Comparison of ENCODE assay signal across 8 cellular contexts in the genomic region with DNA sequence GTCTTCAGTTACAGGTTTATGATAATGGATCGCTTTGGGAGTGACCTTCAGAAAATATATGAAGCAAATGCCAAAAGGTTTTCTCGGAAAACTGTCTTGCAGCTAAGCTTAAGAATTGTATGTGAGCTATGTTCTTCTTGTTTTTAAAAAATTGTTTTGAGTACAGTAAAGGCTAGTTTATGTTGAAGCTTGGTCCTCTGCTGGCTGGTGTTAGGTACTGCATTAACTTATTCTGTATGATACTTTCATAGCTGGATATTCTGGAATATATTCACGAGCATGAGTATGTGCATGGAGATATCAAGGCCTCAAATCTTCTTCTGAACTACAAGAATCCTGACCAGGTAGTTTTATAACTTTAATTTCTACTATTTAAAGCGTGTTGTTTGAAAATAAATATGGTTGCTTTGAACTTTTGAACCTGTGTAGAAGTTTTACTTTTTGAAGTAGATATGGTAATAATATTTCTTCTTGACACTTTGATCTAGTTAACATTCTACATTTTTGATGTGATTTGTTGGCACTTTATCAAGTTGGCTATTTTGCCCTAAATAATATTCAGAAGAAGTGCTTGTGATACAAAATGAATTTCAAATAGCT. TPM values are rescaled to one million over a fixed set of nuclear protein-coding genes. Genes with fewer than 3 reads are reported as not detected.
DNase-seq lines count a peak whose midpoint lies in the region; ATAC-seq and TF ChIP-seq lines count a peak whose summit lies in the region.

No MANE protein-coding gene starts in this region.

- H2BK5ac ChIP-seq in neuronal stem cell (ENCODE audit: low read length) = no peak overlapping the region

- no peak overlapping the region for H3K23ac ChIP-seq in neuronal stem cell (ENCODE audit: low read depth, low read length, poor library complexity)

- peak; percentile 1 for DNase-seq in Caki2 (ENCODE audit: low read depth)
- DNase-seq in KG1 (lab: John Stamatoyannopoulos, UW) = peak; percentile 10
- DNase-seq in SW480 (ENCODE audit: low spot score) = peak; percentile 66
- DNase-seq in foreskin fibroblast = peak; percentile 34 to 75
- DNase-seq in spleen = no peak
- DNase-seq in neuronal stem cell (ENCODE audit: low spot score) = no peak

- H3K27me3 ChIP-seq in spleen (replicated peaks in 1 of 7) = no peaks in the 10 kb centered on the region
- H3K27me3 ChIP-seq in neuronal stem cell (ENCODE audit: control insufficient read depth in 3 of 3, insufficient read depth in 3 of 3, low read depth in 1 of 3, low read length in 3 of 3) = no peaks in the 10 kb centered on the region

- H3K14ac ChIP-seq in neuronal stem cell (ENCODE audit: low read length) = no peak overlapping the region

- H3K4me3 ChIP-seq in foreskin fibroblast (ENCODE audit: low read depth in 1 of 2, low read length in 2 of 2) = no peak overlapping the region
- H3K4me3 ChIP-seq in spleen = no peak overlapping the region
- H3K4me3 ChIP-seq in neuronal stem cell (ENCODE audit: low read length in 2 of 2) = no peak overlapping the region

- no peak for TF ChIP-seq POLR2A in spleen (IDR thresholded peaks at IDR 0.05)

- H3K4me2 ChIP-seq in neuronal stem cell (ENCODE audit: insufficient read depth, low read length, poor library complexity, severe bottlenecking) = no peak overlapping the region

- TF ChIP-seq CTCF in foreskin fibroblast (IDR thresholded peaks at IDR 0.05; ENCODE audit: low read depth, low read length) (peak; percentile 66), spleen (IDR thresholded peaks at IDR 0.05 in 8 of 11, conservative IDR thresholded peaks at IDR 0.05 in 3 of 11) (peak; percentile 14 to 71 (median 60))

- H2BK120ac ChIP-seq in neuronal stem cell (ENCODE audit: low read depth, low read length) = no peak overlapping the region

- H3K36me3 ChIP-seq in spleen (peaks cover 0 to 67% (median 12%) of the 10 kb centered on the region in 6 donors), neuronal stem cell (replicated peaks in 1 of 2; ENCODE audit: control insufficient read depth in 2 of 2, insufficient read depth in 2 of 2, low read length in 2 of 2) (peaks cover 10 to 94% of the 10 kb centered on the region in 2 donors)

- H3K18ac ChIP-seq in neuronal stem cell (ENCODE audit: low read length) = no peak overlapping the region

- no peak overlapping the region for H2BK12ac ChIP-seq in neuronal stem cell (ENCODE audit: low read length)

- no peak overlapping the region for H2BK15ac ChIP-seq in neuronal stem cell (ENCODE audit: low read length)

- H4K8ac ChIP-seq in neuronal stem cell (ENCODE audit: low read depth, low read length) = no peak overlapping the region

- 68 to 73% (median 73%) methylated on average over 4 of the region's 4 CpGs for WGBS in spleen, 5 donors
- WGBS in neuronal stem cell (ENCODE audit: extremely low coverage in 2 of 2, insufficient read length in 2 of 2, insufficient replicate concordance in 1 of 2), 2 donors = no CpG with 5 or more reads among the region's 4 CpGs

- ATAC-seq in GM18867 (IDR thresholded peaks at IDR 0.05; ENCODE audit: unreplicated experiment) (peak; percentile 58), HG03469 (IDR thresholded peaks at IDR 0.05; ENCODE audit: unreplicated experiment) (no peak)

- H3K79me1 ChIP-seq in neuronal stem cell (ENCODE audit: low read depth, low read length) = no peaks in the 10 kb centered on the region

- H3K27ac ChIP-seq in spleen = no peak overlapping the region
- H3K27ac ChIP-seq in neuronal stem cell (replicated peaks; ENCODE audit: low read length) = no peak overlapping the region

- intact Hi-C loops in spleen (cut with DNase I; ENCODE audit: low total_unique reads) = no loop called here

- in situ Hi-C loops in Caki2 (cut with HindIII; ENCODE audit: low pct_unique_long_range_greater_than_20kb, low sequenced_read_pairs) = no loop called here

- H4K91ac ChIP-seq in neuronal stem cell (ENCODE audit: low read depth, low read length, poor library complexity) = no peak overlapping the region

- H2AFZ ChIP-seq in neuronal stem cell (ENCODE audit: low read length) = no peak overlapping the region

- H3K4me1 ChIP-seq in spleen (peaks cover 0 to 14% (median 0%) of the 10 kb centered on the region in 6 donors), neuronal stem cell (ENCODE audit: control insufficient read depth in 2 of 2, insufficient read depth in 1 of 2, low read depth in 1 of 2, low read length in 2 of 2) (peaks cover 0 to 1% of the 10 kb centered on the region in 2 donors)

- H3K4ac ChIP-seq in neuronal stem cell (ENCODE audit: low read length) = no peak overlapping the region

- no peak overlapping the region for H2AK5ac ChIP-seq in neuronal stem cell (ENCODE audit: low read depth, low read length)

- no peak overlapping the region for H3K9ac ChIP-seq in neuronal stem cell (ENCODE audit: low read depth, low read length, poor library complexity)

- no peaks in the 10 kb centered on the region for H3K9me3 ChIP-seq in spleen
- H3K9me3 ChIP-seq in neuronal stem cell (replicated peaks in 1 of 2; ENCODE audit: control insufficient read depth in 2 of 2, insufficient read depth in 1 of 2, low read depth in 1 of 2, low read length in 2 of 2) = no peaks in the 10 kb centered on the region

RNA-seq across cellular contexts. Expression of a gene that starts 55.7 kb away (rescaled TPM):
- 25.7 and 57.2 TPM in 2 replicates for total RNA-seq in Caki2 (2014; rRNA removed; shearing (Covaris generic); ENCODE audit: low replicate concordance)
- 10 to 100 TPM; 24.2 to 48.5 (median 30.9) TPM for total RNA-seq in spleen
- 10 to 100 TPM; 16.1 to 21.1 (median 16.7) TPM for polyA plus RNA-seq in spleen
- polyA plus RNA-seq in neuronal stem cell (2013, experiment 1 of 2) = 64.4 TPM
- 72.3 TPM for polyA plus RNA-seq in neuronal stem cell (2013, experiment 2 of 2)

Comparison
In these comparisons a context has a peak if more than half of its experiments do, and no peak if none do; other contexts are left out.
1. DNase-seq: peak in Caki2 (single experiment), KG1 (single experiment), SW480 (single experiment) and foreskin fibroblast (2 of 2); none in spleen (single experiment) and neuronal stem cell (single experiment).